ENCODE assay signal across 12 cellular contexts in genomic region chr3:37197810-37198371, GRCh38. TPM values are rescaled to one million over a fixed set of nuclear protein-coding genes. Genes with fewer than 3 reads are reported as not detected.
A peak's percentile ranks its signal among the peaks of the same experiment; 100 is the strongest.
DNase-seq lines count a peak whose midpoint lies in the region; ATAC-seq, FAIRE-seq and TF ChIP-seq lines count a peak whose summit lies in the region.
"Had no signal": no experiment of that assay in that cellular context is flagged by ENCODE, and none has a peak within 500 bp of the region (broad histone marks: within the 10 kb centered on the region; RNA-seq: fewer than 3 reads in every experiment).

No MANE protein-coding gene starts in this region.

- ATAC-seq in HG03039 (IDR thresholded peaks at IDR 0.05; ENCODE audit: unreplicated experiment) = no peak
- ATAC-seq: stimulated activated effector memory CD8-positive, alpha-beta T cell treated with anti-CD3 and anti-CD28 coated beads, Interleukin-12 subunit alpha, Interleukin-12 subunit beta, amount 100 ng/mL, for 72 hours had no signal

- H2AK5ac ChIP-seq in mesendoderm (ENCODE audit: low read length) = no peak overlapping the region

- H3K79me2 ChIP-seq in ACC112 (ENCODE audit: control insufficient read depth, insufficient read depth, low read length, unreplicated experiment) = no peaks in the 10 kb centered on the region
- no peaks in the 10 kb centered on the region for H3K79me2 ChIP-seq in mesendoderm (ENCODE audit: control insufficient read depth, insufficient read depth, low read length)

- H3K4me3 ChIP-seq in ACC112 (ENCODE audit: low read depth, low read length) (0 out of 2 replicates have a peak overlapping the region, but pooled peaks have one; percentile 7), bronchial epithelial cell (ENCODE audit: low read depth, low read length) (no peak overlapping the region), mesendoderm (ENCODE audit: low read length) (no peak overlapping the region), colonic mucosa (no peak overlapping the region)
- H3K4me3 ChIP-seq: coronary artery had no signal

- no peak overlapping the region for H3K9ac ChIP-seq in mesendoderm (ENCODE audit: low read length)
- no peak overlapping the region for H3K9ac ChIP-seq in colonic mucosa (ENCODE audit: low read depth in 2 of 2, low read length in 2 of 2)

- no peak overlapping the region for H3K56ac ChIP-seq in mesendoderm (ENCODE audit: low read length)

- intact Hi-C loops in colonic mucosa (cut with DNase I) = no loop called here

- no peak overlapping the region for H4K5ac ChIP-seq in mesendoderm (ENCODE audit: low read length)

- H4K8ac ChIP-seq in mesendoderm (ENCODE audit: low read depth, low read length) = no peak overlapping the region

- no peak overlapping the region for H2AFZ ChIP-seq in ACC112 (ENCODE audit: low read length, unreplicated experiment)

- no peak overlapping the region for H3K4me2 ChIP-seq in mesendoderm (ENCODE audit: low read length)

- FAIRE-seq in HTR-8/SVneo (lab: Jason Lieb, UNC) = peak; percentile 16
- FAIRE-seq in bronchial epithelial cell (lab: Jason Lieb, UNC) = peak; percentile 84
- FAIRE-seq: H54 had no signal

- H2BK15ac ChIP-seq in mesendoderm (replicated peaks; ENCODE audit: low read depth) = no peak overlapping the region

- DNase-seq in HTR-8/SVneo (ENCODE audit: insufficient read length, low spot score) = no peak
- peak; percentile 78 for DNase-seq in bronchial epithelial cell (ENCODE audit: low read depth)
- peak; percentile 70 for DNase-seq in mesendoderm
- DNase-seq in colonic mucosa = no peak
- no peak for DNase-seq in superior temporal gyrus (ENCODE audit: extremely low spot score)
- DNase-seq in GM10266 (ENCODE audit: extremely low spot score) = no peak
- DNase-seq: GDM1 had no signal

- H3K23ac ChIP-seq in mesendoderm (ENCODE audit: low read length) = no peak overlapping the region

- H3K27ac ChIP-seq in ACC112 (ENCODE audit: low read depth, low read length) (peak overlapping the region; percentile 61), mesendoderm (ENCODE audit: low read depth, low read length) (no peak overlapping the region), colonic mucosa (no peak overlapping the region)
- H3K27ac ChIP-seq: coronary artery had no signal

- TF ChIP-seq CTCF in bronchial epithelial cell (IDR thresholded peaks at IDR 0.05; ENCODE audit: insufficient read depth, low read length, severe bottlenecking) (no peak), colonic mucosa (IDR thresholded peaks at IDR 0.05) (no peak), GM10266 (IDR thresholded peaks at IDR 0.05; ENCODE audit: control insufficient read depth, insufficient read depth, low read depth, missing control alignments) (no peak)

- H3K79me1 ChIP-seq in mesendoderm (ENCODE audit: low read length) = no peaks in the 10 kb centered on the region

- no peaks in the 10 kb centered on the region for H3K27me3 ChIP-seq in ACC112 (ENCODE audit: insufficient read depth, low read length)
- no peaks in the 10 kb centered on the region for H3K27me3 ChIP-seq in bronchial epithelial cell (ENCODE audit: control insufficient read depth, insufficient read depth, low read length)
- no peaks in the 10 kb centered on the region for H3K27me3 ChIP-seq in mesendoderm (ENCODE audit: insufficient read depth, low read length, poor library complexity)
- H3K27me3 ChIP-seq in colonic mucosa = no peaks in the 10 kb centered on the region

- H3K4ac ChIP-seq in mesendoderm (ENCODE audit: low read depth, low read length) = peak overlapping the region; percentile 4

- no peaks in the 10 kb centered on the region for H3K9me3 ChIP-seq in colonic mucosa

- H3K36me3 ChIP-seq in ACC112 (ENCODE audit: insufficient read depth, low read length) (no peaks in the 10 kb centered on the region), bronchial epithelial cell (ENCODE audit: control insufficient read depth, insufficient read depth, low read length) (no peaks in the 10 kb centered on the region), mesendoderm (ENCODE audit: control insufficient read depth, insufficient read depth, low read length) (no peaks in the 10 kb centered on the region), colonic mucosa (no peaks in the 10 kb centered on the region)

- no peak overlapping the region for H2BK120ac ChIP-seq in mesendoderm (ENCODE audit: low read depth, low read length)

- H3K18ac ChIP-seq in mesendoderm (ENCODE audit: low read length) = no peak overlapping the region

- no peak overlapping the region for H2BK5ac ChIP-seq in mesendoderm (ENCODE audit: low read length)

- H3K4me1 ChIP-seq in ACC112 (ENCODE audit: control insufficient read depth, insufficient read depth, low read length, unreplicated experiment) (peaks cover 26% of the 10 kb centered on the region), mesendoderm (ENCODE audit: control insufficient read depth, low read depth, low read length) (no peaks in the 10 kb centered on the region), colonic mucosa (no peaks in the 10 kb centered on the region)

- no CpG with 5 or more reads among the region's 2 CpGs for WGBS in mesendoderm (ENCODE audit: extremely low coverage, insufficient coverage, low lambda C conversion rate)

RNA-seq across cellular contexts. Expression of gene LRRFIP2, which starts 23.5 kb away (rescaled TPM):
- 67.7 and 113 TPM in 2 replicates for total RNA-seq in bronchial epithelial cell
- polyA plus RNA-seq in mesendoderm (2013, experiment 1 of 2) = 26.5 TPM
- 27.9 TPM for polyA plus RNA-seq in mesendoderm (2013, experiment 2 of 2)
- 100 to 1,000 TPM in 1 of 2 donors, 10 to 100 TPM in 1; 87.0 to 120 TPM for total RNA-seq in colonic mucosa

RNA-seq across cellular contexts. Expression of gene GOLGA4, which starts 45.2 kb away (rescaled TPM):
- total RNA-seq in bronchial epithelial cell = 73.5 and 88.5 TPM in 2 replicates
- polyA plus RNA-seq in mesendoderm (2013, experiment 1 of 2) = 35.5 TPM
- polyA plus RNA-seq in mesendoderm (2013, experiment 2 of 2) = 37.2 TPM
- 100 to 1,000 TPM; 106 to 110 TPM for total RNA-seq in colonic mucosa

Comparison
In these comparisons a context has a peak if more than half of its experiments do, and no peak if none do; other contexts are left out.
1. DNase-seq: peak in bronchial epithelial cell (single experiment) and mesendoderm (single experiment); none in HTR-8/SVneo (single experiment), colonic mucosa (single experiment), superior temporal gyrus (single experiment) and GM10266 (single experiment).